14 cellular contexts compared by ENCODE assay signal in genomic region chr7:106561151-106561550, GRCh38.
DNase-seq lines count a peak whose midpoint lies in the region; ATAC-seq and TF ChIP-seq lines count a peak whose summit lies in the region.
"Had no signal": no experiment of that assay in that cellular context is flagged by ENCODE, and none has a peak within 500 bp of the region (broad histone marks: within the 10 kb centered on the region; RNA-seq: fewer than 3 reads in every experiment).

No MANE protein-coding gene starts in this region.

- peak; percentile 66 to 76 for ATAC-seq in activated T-cell treated with anti-CD3 and anti-CD28 coated beads, Interleukin-2, amount 50 U/mL, for 72 hours (replicated peaks in 1 of 2)
- ATAC-seq in HG02610 (IDR thresholded peaks at IDR 0.05; ENCODE audit: unreplicated experiment): peak; percentile 35
- peak; percentile 21 for ATAC-seq in HG02642 (IDR thresholded peaks at IDR 0.05; ENCODE audit: poor library complexity, unreplicated experiment)

- H3K4me3 Mint-ChIP-seq in activated T-cell treated with anti-CD3 and anti-CD28 coated beads, Interleukin-2, amount 50 U/mL, for 72 hours: peak overlapping the region in 1 of 2 donors; percentile 57
- H3K4me3 Mint-ChIP-seq: CD4-positive, alpha-beta T cell had no signal

- DNase-seq in activated T-cell treated with anti-CD3 and anti-CD28 coated beads, Interleukin-2, amount 50 U/mL, for 72 hours: peak in 1 of 2 donors; percentile 10
- DNase-seq in activated T-cell treated with anti-CD3 and anti-CD28 coated beads for 4 hours (no peak), epithelial cell of esophagus (ENCODE audit: low read depth) (peak; percentile 9), activated gamma-delta T cell treated with Interleukin-2 at 50 U/mL for 16 hours (no peak), HPDE6-E6E7 (ENCODE audit: extremely low spot score) (no peak)
- DNase-seq: ACHN; AML-193; Caco-2; CD4-positive, alpha-beta T cell; GM23248; IMR-90 had no signal

- H3K4me1 Mint-ChIP-seq in activated T-cell treated with anti-CD3 and anti-CD28 coated beads, Interleukin-2, amount 50 U/mL, for 72 hours (ENCODE audit: low read depth): peaks cover 25% of the 10 kb centered on the region

- H3K36me3 Mint-ChIP-seq in activated T-cell treated with anti-CD3 and anti-CD28 coated beads, Interleukin-2, amount 50 U/mL, for 72 hours (ENCODE audit: insufficient read depth in 2 of 2): peaks cover 6 to 13% of the 10 kb centered on the region in 2 donors

- peak overlapping the region; percentile 72 for H3K27ac Mint-ChIP-seq in activated T-cell treated with anti-CD3 and anti-CD28 coated beads, Interleukin-2, amount 50 U/mL, for 72 hours
- H3K27ac Mint-ChIP-seq: CD4-positive, alpha-beta T cell had no signal

- peaks cover 29% of the 10 kb centered on the region for H3K27me3 Mint-ChIP-seq in activated T-cell treated with anti-CD3 and anti-CD28 coated beads, Interleukin-2, amount 50 U/mL, for 72 hours (ENCODE audit: low read depth)
- H3K27me3 Mint-ChIP-seq: CD4-positive, alpha-beta T cell had no signal

- TF ChIP-seq CTCF in epithelial cell of esophagus (IDR thresholded peaks at IDR 0.05; ENCODE audit: insufficient read depth, low read depth, low read length, missing control alignments): no peak

- no peak overlapping the region for H3K4me3 ChIP-seq in epithelial cell of esophagus (ENCODE audit: low read length)
- H3K4me3 ChIP-seq: GM23248, HAP-1 had no signal

- H3K9me3 Mint-ChIP-seq in activated T-cell treated with anti-CD3 and anti-CD28 coated beads, Interleukin-2, amount 50 U/mL, for 72 hours: peaks cover 7 to 13% of the 10 kb centered on the region in 2 donors

Comparison
In these comparisons a context has a peak if more than half of its experiments do, and no peak if none do; other contexts are left out.
1. ATAC-seq: peak in every context shown above with its lines; median percentile 71 in activated T-cell treated with anti-CD3 and anti-CD28 coated beads, Interleukin-2, amount 50 U/mL, for 72 hours; 35 in HG02610; 21 in HG02642.